ENCODE assay signal across 13 cellular contexts in genomic region chr12:122676781-122677180, GRCh38. TPM values are rescaled to one million over a fixed set of nuclear protein-coding genes. Genes with fewer than 3 reads are reported as not detected.
"Had no signal": no experiment of that assay in that cellular context is flagged by ENCODE, and none has a peak within 500 bp of the region (broad histone marks: within the 10 kb centered on the region; RNA-seq: fewer than 3 reads in every experiment).

No MANE protein-coding gene starts in this region.

RNA-seq across cellular contexts. Expression of gene HCAR2, which starts 26.4 kb away (rescaled TPM):
- total RNA-seq: activated B cell treated with CpG ODN at 0.5 μM for 24 hours; activated CD4-positive, alpha-beta memory T cell treated with anti-CD3 and anti-CD28 coated beads for 36 hours; activated CD4-positive, alpha-beta memory T cell treated with anti-CD3 and anti-CD28 coated beads, Interleukin-2, amount 10 ng/mL, durations not matched to agents 7 days and 5 days; activated CD4-positive, alpha-beta T cell treated with anti-CD3 and anti-CD28 coated beads for 36 hours; activated CD4-positive, alpha-beta T cell treated with anti-CD3 and anti-CD28 coated beads, Interleukin-2, amount 10 ng/mL, durations not matched to agents 7 days and 5 days; activated CD8-positive, alpha-beta memory T cell treated with anti-CD3 and anti-CD28 coated beads for 36 hours; activated CD8-positive, alpha-beta memory T cell treated with anti-CD3 and anti-CD28 coated beads, Interleukin-2, amount 10 ng/mL, durations not matched to agents 7 days and 5 days; activated CD8-positive, alpha-beta T cell treated with anti-CD3 and anti-CD28 coated beads for 36 hours; activated CD8-positive, alpha-beta T cell treated with anti-CD3 and anti-CD28 coated beads, Interleukin-2, amount 10 ng/mL, durations not matched to agents 7 days and 5 days; T-helper 2 cell treated with Interferon-gamma antibody and Interleukin-4, amounts not matched to agents 100 ng/mL and 5 ng/mL, for 36 hours; WTC11 had no signal

RNA-seq across cellular contexts. Expression of gene HCAR3, which starts 39.8 kb away (rescaled TPM):
- total RNA-seq: activated B cell treated with CpG ODN at 0.5 μM for 24 hours; activated CD4-positive, alpha-beta memory T cell treated with anti-CD3 and anti-CD28 coated beads, Interleukin-2, amount 10 ng/mL, durations not matched to agents 7 days and 5 days; activated CD4-positive, alpha-beta T cell treated with anti-CD3 and anti-CD28 coated beads, Interleukin-2, amount 10 ng/mL, durations not matched to agents 7 days and 5 days; activated CD8-positive, alpha-beta memory T cell treated with anti-CD3 and anti-CD28 coated beads for 36 hours; activated CD8-positive, alpha-beta T cell treated with anti-CD3 and anti-CD28 coated beads for 36 hours; activated CD8-positive, alpha-beta T cell treated with anti-CD3 and anti-CD28 coated beads, Interleukin-2, amount 10 ng/mL, durations not matched to agents 7 days and 5 days; T-cell; WTC11 had no signal

RNA-seq across cellular contexts. Expression of gene HCAR1, which starts 53.9 kb away (rescaled TPM):
- total RNA-seq: activated B cell treated with CpG ODN at 0.5 μM for 24 hours, T-helper 17 cell had no signal
